Comparison of ENCODE assay signal across 9 cellular contexts in genomic region chr4:78864405-78865024, GRCh38.
DNase-seq lines count a peak whose midpoint lies in the region; ATAC-seq and TF ChIP-seq lines count a peak whose summit lies in the region.
"Had no signal": no experiment of that assay in that cellular context is flagged by ENCODE, and none has a peak within 500 bp of the region (broad histone marks: within the 10 kb centered on the region; RNA-seq: fewer than 3 reads in every experiment).

No MANE protein-coding gene starts in this region.

- in situ Hi-C loops in transverse colon (cut with MboI; ENCODE audit: low pct_ligation_motif_present in 1 of 4, low pct_unique_long_range_greater_than_20kb in 1 of 4, low sequenced_read_pairs in 3 of 4), result loop anchor here in 3 of 4 donors (5.0 to 25.0 kb wide), 5 partner anchors 250 to 902 kb away; partner anchors contain the start of gene FRAS1 (in 1 of the 3)

- ATAC-seq in GM18907 (IDR thresholded peaks at IDR 0.05; ENCODE audit: unreplicated experiment), result peak; percentile 70

- no peak overlapping the region for H3K9ac ChIP-seq in OCI-LY3 (ENCODE audit: low read length)

- no peak overlapping the region for H3K27ac ChIP-seq in CD4-positive, alpha-beta memory T cell (ENCODE audit: low read depth, low read length)
- no peak overlapping the region for H3K27ac ChIP-seq in OCI-LY3 (ENCODE audit: low read length)
- peak overlapping the region in 1 of 4 donors; percentile 33 for H3K27ac ChIP-seq in transverse colon
- H3K27ac ChIP-seq: skin epidermis had no signal

- peaks cover 4 to 11% of the 10 kb centered on the region in 2 donors for H3K36me3 Mint-ChIP-seq in CD4-positive, alpha-beta memory T cell

- no peak for TF ChIP-seq EP300 in transverse colon (IDR thresholded peaks at IDR 0.05; ENCODE audit: low read depth)

- H3K27me3 ChIP-seq in CD4-positive, alpha-beta memory T cell (ENCODE audit: insufficient read depth, low read length), result no peaks in the 10 kb centered on the region
- H3K27me3 ChIP-seq in OCI-LY3 (ENCODE audit: low read depth, low read length) (no peaks in the 10 kb centered on the region), transverse colon (no peaks in the 10 kb centered on the region)

- no peaks in the 10 kb centered on the region for H4K20me1 ChIP-seq in OCI-LY3 (ENCODE audit: insufficient read depth, low read length)

- peak; percentile 42 to 67 (median 60) for DNase-seq in CD4-positive, alpha-beta memory T cell
- DNase-seq in Kasumi-1 (lab: John Stamatoyannopoulos, UW) (peak; percentile 88 to 94), cerebellum (ENCODE audit: low spot score) (peak; percentile 30), left kidney (ENCODE audit: low read depth, low spot score) (peak; percentile 89), transverse colon (no peak), islet precursor cell (no peak)

- intact Hi-C loops in CD4-positive, alpha-beta memory T cell (cut with micrococcal nuclease), result loop anchor here (1.0 to 5.0 kb wide), 6 partner anchors 87 to 905 kb away; partner anchors contain the start of gene BMP2K
- intact Hi-C loops in transverse colon (cut with DNase I; ENCODE audit: low total_unique reads), result loop anchor here (10.0 kb wide), 1 partner anchor 250 kb away; no protein-coding TSS in a partner anchor

- no peaks in the 10 kb centered on the region for H3K4me1 ChIP-seq in CD4-positive, alpha-beta memory T cell (ENCODE audit: insufficient read depth, low read length)
- peaks cover 14% of the 10 kb centered on the region for H3K4me1 ChIP-seq in OCI-LY3 (ENCODE audit: low read length)
- H3K4me1 ChIP-seq in transverse colon, result peaks cover 0 to 34% (median 8%) of the 10 kb centered on the region in 4 donors

- WGBS in transverse colon (ENCODE audit: low coverage in 1 of 2), 2 donors, result 30 to 32% methylated on average over 3 of the region's 3 CpGs

- CTCF ChIA-PET in CD4-positive, alpha-beta memory T cell (lab: Charles Lee; ENCODE audit: partially characterized antibody), result interaction anchor here (0.9 to 3.3 kb wide), 11 partner anchors 9 to 905 kb away, joined by 3 to 10 read pairs (median 8); no protein-coding TSS in a partner anchor

- H3K4me3 ChIP-seq in CD4-positive, alpha-beta memory T cell (ENCODE audit: low read length in 2 of 2), result no peak overlapping the region
- H3K4me3 ChIP-seq in OCI-LY3 (ENCODE audit: low read length), result no peak overlapping the region
- no peak overlapping the region for H3K4me3 ChIP-seq in transverse colon
- H3K4me3 ChIP-seq: skin epidermis had no signal

- POLR2A ChIA-PET in CD4-positive, alpha-beta memory T cell (lab: Charles Lee; ENCODE audit: partially characterized antibody), result interaction anchor here (0.6 kb wide), 3 partner anchors 12 to 1063 kb away, joined by 3 to 4 read pairs (median 4); no protein-coding TSS in a partner anchor

- no peaks in the 10 kb centered on the region for H3K79me2 ChIP-seq in OCI-LY3 (ENCODE audit: low read length)

- H3K27ac Mint-ChIP-seq in CD4-positive, alpha-beta memory T cell, result peak overlapping the region in 1 of 7 donors; percentile 13

- peaks cover 0 to 4% (median 2%) of the 10 kb centered on the region in 4 donors for H3K4me1 Mint-ChIP-seq in CD4-positive, alpha-beta memory T cell

- TF ChIP-seq POLR2A in transverse colon (IDR thresholded peaks at IDR 0.05), result no peak

- H3K9me3 ChIP-seq in CD4-positive, alpha-beta memory T cell (ENCODE audit: control insufficient read depth in 1 of 2, low read length in 2 of 2), result no peaks in the 10 kb centered on the region
- no peaks in the 10 kb centered on the region for H3K9me3 ChIP-seq in OCI-LY3 (ENCODE audit: insufficient read depth, low read length)
- H3K9me3 ChIP-seq in transverse colon, result no peaks in the 10 kb centered on the region

- H3K36me3 ChIP-seq in CD4-positive, alpha-beta memory T cell (ENCODE audit: insufficient read depth, low read length), result no peaks in the 10 kb centered on the region
- peaks cover 7% of the 10 kb centered on the region for H3K36me3 ChIP-seq in OCI-LY3 (replicated peaks; ENCODE audit: low read depth, low read length)
- H3K36me3 ChIP-seq in transverse colon, result peaks cover 0 to 22% (median 2%) of the 10 kb centered on the region in 4 donors

- TF ChIP-seq CTCF in OCI-LY3 (IDR thresholded peaks at IDR 0.05; ENCODE audit: low read depth, low read length), result peak; percentile 81
- TF ChIP-seq CTCF in transverse colon (IDR thresholded peaks at IDR 0.05), result peak; percentile 74 to 81 (median 80)

- no peak overlapping the region for H3K4me3 Mint-ChIP-seq in CD4-positive, alpha-beta memory T cell

- H3K27me3 Mint-ChIP-seq in CD4-positive, alpha-beta memory T cell, result no peaks in the 10 kb centered on the region

- H3K4me2 ChIP-seq in OCI-LY3 (ENCODE audit: low read length), result no peak overlapping the region

- no peak overlapping the region for H2AFZ ChIP-seq in OCI-LY3 (ENCODE audit: low read depth, low read length)

- no peaks in the 10 kb centered on the region for H3K9me3 Mint-ChIP-seq in CD4-positive, alpha-beta memory T cell

Comparison
In these comparisons a context has a peak if more than half of its experiments do, and no peak if none do; other contexts are left out.
1. DNase-seq: peak in CD4-positive, alpha-beta memory T cell (5 of 5), Kasumi-1 (2 of 2), cerebellum (single experiment) and left kidney (single experiment); none in transverse colon (single experiment) and islet precursor cell (single experiment).